Comparison of ENCODE assay signal across 8 cellular contexts in the genomic region with DNA sequence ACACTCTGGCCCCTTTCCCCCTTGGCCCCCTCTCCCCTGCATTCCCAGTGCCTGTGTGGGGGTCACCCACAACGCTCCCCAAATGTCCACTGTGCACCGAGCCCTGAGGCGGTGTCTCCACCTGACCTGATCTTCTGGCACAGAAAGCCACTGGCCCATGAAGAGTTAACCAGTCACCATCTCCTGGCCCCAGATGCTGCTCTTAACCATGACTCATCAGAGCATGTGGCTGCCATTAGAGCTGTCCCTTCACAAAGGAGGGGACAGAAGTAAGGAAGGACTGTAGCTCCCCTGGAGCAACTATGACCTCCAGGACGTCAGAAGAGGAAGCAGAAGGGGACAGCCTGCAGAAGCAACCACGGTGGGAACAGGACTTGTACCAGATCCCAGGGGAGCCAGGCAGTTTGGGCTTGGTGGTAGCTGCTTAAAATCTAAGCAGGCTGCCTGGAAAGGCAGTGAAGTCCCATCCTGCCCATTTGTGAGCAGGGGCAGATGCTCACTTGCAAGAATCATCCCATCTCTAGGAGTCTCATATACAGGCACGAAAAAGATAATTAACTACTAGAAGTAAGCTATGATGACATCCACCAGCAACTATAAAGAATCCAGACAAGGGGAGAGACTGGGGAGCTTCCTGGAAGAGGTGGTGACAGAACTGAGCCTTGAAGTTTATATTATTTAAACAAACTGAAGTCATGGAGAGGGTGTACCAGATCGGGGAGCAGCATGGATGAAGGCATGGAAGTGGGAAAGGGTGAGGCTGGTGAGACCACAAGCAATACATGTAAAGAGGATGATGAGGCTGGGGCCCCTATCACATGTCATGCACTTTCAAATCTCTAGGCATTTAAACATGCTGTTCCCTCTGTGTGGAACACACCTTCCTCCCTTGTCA. TPM values are rescaled to one million over a fixed set of nuclear protein-coding genes. Genes with fewer than 3 reads are reported as not detected.
DNase-seq lines count a peak whose midpoint lies in the region; ATAC-seq and TF ChIP-seq lines count a peak whose summit lies in the region.

No MANE protein-coding gene starts in this region.

- TF ChIP-seq CTCF in OCI-LY3 (IDR thresholded peaks at IDR 0.05; ENCODE audit: low read depth, low read length) (no peak), lower lobe of right lung (IDR thresholded peaks at IDR 0.05) (no peak)

- H3K4me1 Mint-ChIP-seq in activated T-cell treated with anti-CD3 and anti-CD28 coated beads, Interleukin-2, amount 50 U/mL, for 72 hours (ENCODE audit: low read depth): peaks cover 14% of the 10 kb centered on the region

- H4K20me1 ChIP-seq in OCI-LY3 (ENCODE audit: insufficient read depth, low read length): no peaks in the 10 kb centered on the region

- H3K27ac ChIP-seq in OCI-LY3 (ENCODE audit: low read length) (no peak overlapping the region), lower lobe of right lung (peak overlapping the region; percentile 65)

- no peaks in the 10 kb centered on the region for H3K36me3 ChIP-seq in OCI-LY3 (replicated peaks; ENCODE audit: low read depth, low read length)
- H3K36me3 ChIP-seq in lower lobe of right lung: no peaks in the 10 kb centered on the region

- H3K9ac ChIP-seq in OCI-LY3 (ENCODE audit: low read length): peak overlapping the region; percentile 62; the same call in 1 of the 2 replicates

- H3K27me3 ChIP-seq in OCI-LY3 (ENCODE audit: low read depth, low read length) (0 out of 2 replicates have a peak, but pooled peaks cover 6% of the 10 kb centered on the region), lower lobe of right lung (ENCODE audit: low read depth) (no peaks in the 10 kb centered on the region)

- H2AFZ ChIP-seq in OCI-LY3 (ENCODE audit: low read depth, low read length): peak overlapping the region; percentile 60; the same call in 1 of the 2 replicates

- no peak for DNase-seq in activated T-cell treated with anti-CD3 and anti-CD28 coated beads, Interleukin-2, amount 50 U/mL, for 72 hours
- DNase-seq in activated T-cell treated with anti-CD3 and anti-CD28 coated beads, Interleukin-2, amount 50 U/mL, for 48 hours: no peak
- DNase-seq in dedifferentiated amniotic fluid mesenchymal stem cell (ENCODE audit: extremely low spot score) (peak; percentile 28), lower lobe of right lung (no peak)

- H3K27ac Mint-ChIP-seq in activated T-cell treated with anti-CD3 and anti-CD28 coated beads, Interleukin-2, amount 50 U/mL, for 72 hours: no peak overlapping the region

- intact Hi-C loops in lower lobe of right lung (cut with DNase I): no loop called here

- H3K4me1 ChIP-seq in OCI-LY3 (ENCODE audit: low read length) (peaks cover 11% of the 10 kb centered on the region), lower lobe of right lung (peaks cover 16% of the 10 kb centered on the region)

- peak overlapping the region; percentile 87 for H3K4me3 ChIP-seq in OCI-LY3 (ENCODE audit: low read length)
- H3K4me3 ChIP-seq in lower lobe of right lung: peak overlapping the region; percentile 50

- H3K9me3 ChIP-seq in OCI-LY3 (ENCODE audit: insufficient read depth, low read length) (no peaks in the 10 kb centered on the region), lower lobe of right lung (no peaks in the 10 kb centered on the region)

- H3K4me3 Mint-ChIP-seq in activated T-cell treated with anti-CD3 and anti-CD28 coated beads, Interleukin-2, amount 50 U/mL, for 72 hours: peak overlapping the region; percentile 64 to 86

- peaks cover 34% of the 10 kb centered on the region for H3K27me3 Mint-ChIP-seq in activated T-cell treated with anti-CD3 and anti-CD28 coated beads, Interleukin-2, amount 50 U/mL, for 72 hours (ENCODE audit: low read depth)

- H3K36me3 Mint-ChIP-seq in activated T-cell treated with anti-CD3 and anti-CD28 coated beads, Interleukin-2, amount 50 U/mL, for 72 hours (ENCODE audit: insufficient read depth in 2 of 2): peaks cover 0 to 2% of the 10 kb centered on the region in 2 donors

- ATAC-seq in activated T-cell treated with anti-CD3 and anti-CD28 coated beads, Interleukin-2, amount 50 U/mL, for 72 hours (replicated peaks in 1 of 2): peak; percentile 57 to 64
- ATAC-seq in HG02973 (IDR thresholded peaks at IDR 0.05; ENCODE audit: unreplicated experiment) (peak; percentile 49), lower lobe of right lung (peak; percentile 46 to 51), HG02763 (IDR thresholded peaks at IDR 0.05; ENCODE audit: unreplicated experiment) (no peak), HG03097 (IDR thresholded peaks at IDR 0.05; ENCODE audit: low FRiP score, unreplicated experiment) (no peak)

- no peaks in the 10 kb centered on the region for H3K79me2 ChIP-seq in OCI-LY3 (ENCODE audit: low read length)

- H3K4me2 ChIP-seq in OCI-LY3 (ENCODE audit: low read length): peak overlapping the region; percentile 96

- H3K9me3 Mint-ChIP-seq in activated T-cell treated with anti-CD3 and anti-CD28 coated beads, Interleukin-2, amount 50 U/mL, for 72 hours: no peaks in the 10 kb centered on the region

RNA-seq across cellular contexts. Expression of gene TTC39A, which starts 1.1 kb away (rescaled TPM):
- total RNA-seq in activated T-cell treated with anti-CD3 and anti-CD28 coated beads, Interleukin-2, amount 50 U/mL, for 72 hours: under 1 TPM; 0.51 to 0.77 TPM
- total RNA-seq in lower lobe of right lung: 34.9 TPM

Comparison
In these comparisons a context has a peak if more than half of its experiments do, and no peak if none do; other contexts are left out.
1. ATAC-seq: peak in activated T-cell treated with anti-CD3 and anti-CD28 coated beads, Interleukin-2, amount 50 U/mL, for 72 hours (2 of 2), HG02973 (single experiment) and lower lobe of right lung (2 of 2); none in HG02763 (single experiment) and HG03097 (single experiment).
2. RNA of gene TTC39A, which starts 1.1 kb away (total RNA-seq): 34.9 TPM in lower lobe of right lung (single experiment); 0.51 to 0.77 TPM in activated T-cell treated with anti-CD3 and anti-CD28 coated beads, Interleukin-2, amount 50 U/mL, for 72 hours; every median in the first group is over 10 times any median in the second.